In the genomic region with DNA sequence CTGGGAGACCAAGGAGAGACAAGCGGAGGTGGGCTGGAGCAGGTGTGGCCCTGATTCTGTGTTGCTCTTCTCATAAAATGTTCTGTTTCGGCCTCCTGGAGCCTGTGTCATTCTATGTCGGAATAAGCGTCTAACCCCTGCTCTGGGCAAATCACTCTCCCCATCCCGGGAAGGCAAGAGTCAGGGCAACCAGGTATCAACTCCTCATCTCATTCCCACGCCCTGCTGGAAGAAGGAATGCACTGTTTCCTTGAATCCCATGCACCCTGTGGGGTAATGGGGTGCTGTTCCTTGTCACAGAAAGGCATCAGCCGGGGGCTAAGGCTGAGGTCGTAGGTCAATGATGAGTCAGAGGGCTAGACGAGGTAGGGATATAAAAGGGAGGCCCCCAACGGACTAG, we compare ENCODE assay signal across 30 cellular contexts. TPM values are rescaled to one million over a fixed set of nuclear protein-coding genes. Genes with fewer than 3 reads are reported as not detected.
DNase-seq lines count a peak whose midpoint lies in the region; ATAC-seq and TF ChIP-seq lines count a peak whose summit lies in the region.
"Had no signal": no experiment of that assay in that cellular context is flagged by ENCODE, and none has a peak within 500 bp of the region (broad histone marks: within the 10 kb centered on the region; RNA-seq: fewer than 3 reads in every experiment).

No MANE protein-coding gene starts in this region.

- H3K36me3 Mint-ChIP-seq in endothelial cell (ENCODE audit: low read depth, unreplicated experiment): peaks cover 18% of the 10 kb centered on the region

- H4K20me1 ChIP-seq in OCI-LY7 (ENCODE audit: insufficient read depth, low read length): no peaks in the 10 kb centered on the region

- H3K27me3 ChIP-seq in right atrium auricular region (peaks cover 11 to 13% of the 10 kb centered on the region in 2 donors), psoas muscle (ENCODE audit: insufficient read depth in 3 of 3, low read length in 2 of 3) (peaks cover 0 to 47% (median 19%) of the 10 kb centered on the region in 3 donors), uterus (no peaks in the 10 kb centered on the region)

- peak overlapping the region; percentile 52 for H3K27ac Mint-ChIP-seq in endothelial cell (ENCODE audit: unreplicated experiment)
- H3K27ac Mint-ChIP-seq: activated naive CD4-positive, alpha-beta T cell treated with anti-CD3 and anti-CD28 coated beads, Interleukin-2, amount 50 U/mL, for 24 hours; activated T-helper 17 cell treated with anti-CD3 and anti-CD28 coated beads, Interleukin-2, amount 50 U/mL, for 72 hours; B cell; T-cell had no signal

- no peak overlapping the region for H2AFZ ChIP-seq in OCI-LY7 (ENCODE audit: low read length)

- H3K27ac ChIP-seq in right atrium auricular region: no peak overlapping the region
- H3K27ac ChIP-seq in psoas muscle: no peak overlapping the region
- peak overlapping the region; percentile 29 to 79 for H3K27ac ChIP-seq in uterus
- H3K27ac ChIP-seq in OCI-LY7 (ENCODE audit: low read depth, low read length, poor library complexity, severe bottlenecking): no peak overlapping the region
- H3K27ac ChIP-seq: upper lobe of left lung had no signal

- CTCF ChIA-PET in OCI-LY7 (lab: Charles Lee; ENCODE audit: unreplicated experiment): interaction anchor here (0.6 kb wide), 1 partner anchor 99 kb away, joined by 3 read pairs; no protein-coding TSS in a partner anchor

- peak overlapping the region; percentile 70 for H3K4me3 Mint-ChIP-seq in endothelial cell (ENCODE audit: unreplicated experiment)
- H3K4me3 Mint-ChIP-seq: activated naive CD4-positive, alpha-beta T cell treated with anti-CD3 and anti-CD28 coated beads, Interleukin-2, amount 50 U/mL, for 24 hours; activated T-helper 17 cell treated with anti-CD3 and anti-CD28 coated beads, Interleukin-2, amount 50 U/mL, for 72 hours; B cell; T-cell had no signal

- intact Hi-C loops in cardiac septum (cut with DNase I): no loop called here
- intact Hi-C loops in psoas muscle (cut with DNase I): no loop called here
- intact Hi-C loops in uterus (cut with DNase I; ENCODE audit: low total_unique reads): no loop called here
- intact Hi-C loops in OCI-LY7 (cut with micrococcal nuclease; ENCODE audit: unreplicated experiment): no loop called here

- peaks cover 11% of the 10 kb centered on the region for H3K36me3 ChIP-seq in right atrium auricular region
- H3K36me3 ChIP-seq in psoas muscle (ENCODE audit: insufficient read depth in 1 of 2, low read depth in 1 of 2): peaks cover under 1 to 16% of the 10 kb centered on the region in 2 donors
- H3K36me3 ChIP-seq in uterus: no peaks in the 10 kb centered on the region
- H3K36me3 ChIP-seq in OCI-LY7 (ENCODE audit: insufficient read depth, low read length): peaks cover 23% of the 10 kb centered on the region

- H3K9me3 Mint-ChIP-seq in endothelial cell (ENCODE audit: unreplicated experiment): no peaks in the 10 kb centered on the region
- H3K9me3 Mint-ChIP-seq: activated naive CD4-positive, alpha-beta T cell treated with anti-CD3 and anti-CD28 coated beads, Interleukin-2, amount 50 U/mL, for 24 hours; activated T-helper 17 cell treated with anti-CD3 and anti-CD28 coated beads, Interleukin-2, amount 50 U/mL, for 72 hours; T-cell had no signal

- no peak for TF ChIP-seq POLR2A in uterus (IDR thresholded peaks at IDR 0.05)

- H3K9me2 ChIP-seq in OCI-LY7 (ENCODE audit: insufficient read depth, low read length): no peaks in the 10 kb centered on the region

- BruUV-seq in OCI-LY7 (replicated peaks; lab: Mats Ljungman, UMichigan): no TSS peak

- no peak for ATAC-seq in psoas muscle
- no peak for ATAC-seq in HG03439 (IDR thresholded peaks at IDR 0.05; ENCODE audit: unreplicated experiment)
- ATAC-seq in HG03108 (IDR thresholded peaks at IDR 0.05; ENCODE audit: unreplicated experiment): no peak
- ATAC-seq: activated T-helper 17 cell treated with anti-CD3 and anti-CD28 coated beads, Interleukin-2, amount 50 U/mL, for 72 hours; Panc1; stimulated activated naive CD8-positive, alpha-beta T cell treated with anti-CD3 and anti-CD28 coated beads, Interleukin-15, Interleukin-2, amounts not matched to agents 100 U/mL and 50 U/mL, for 24 hours had no signal

- no peaks in the 10 kb centered on the region for H3K9me3 ChIP-seq in right atrium auricular region
- no peaks in the 10 kb centered on the region for H3K9me3 ChIP-seq in psoas muscle
- H3K9me3 ChIP-seq in uterus: no peaks in the 10 kb centered on the region
- H3K9me3 ChIP-seq in OCI-LY7 (ENCODE audit: low read length): no peaks in the 10 kb centered on the region
- H3K9me3 ChIP-seq: upper lobe of left lung had no signal

- DNase-seq in right atrium auricular region (ENCODE audit: low spot score): no peak
- no peak for DNase-seq in cardiac septum (ENCODE audit: low spot score)
- no peak for DNase-seq in endothelial cell (ENCODE audit: low spot score)
- DNase-seq in psoas muscle: no peak
- no peak for DNase-seq in uterus
- DNase-seq in OCI-LY7 (ENCODE audit: low spot score): no peak
- DNase-seq: activated CD4-positive, alpha-beta T cell treated with anti-CD3 and anti-CD28 coated beads, Interleukin-2, amount 50 U/mL, for 48 hours; activated CD8-positive, alpha-beta memory T cell treated with anti-CD3 and anti-CD28 coated beads, Interleukin-2, amount 50 U/mL, for 48 hours; anterior cingulate cortex; cerebellar nuclear complex; effector CD4-positive, alpha-beta T cell; GDM1; GOT3; KG1; NCI-H146; NCI-H510A; stimulated activated CD4-positive, alpha-beta T cell treated with anti-CD3 and anti-CD28 coated beads, Interleukin-12 subunit alpha, Interleukin-12 subunit beta, amount 100 ng/mL, for 4 hours; stimulated activated naive CD8-positive, alpha-beta T cell treated with anti-CD3 and anti-CD28 coated beads, Interleukin-15, Interleukin-2, amounts not matched to agents 100 U/mL and 50 U/mL, for 24 hours; T-cell had no signal

- H3K4me1 Mint-ChIP-seq in endothelial cell (ENCODE audit: unreplicated experiment): peaks cover 37% of the 10 kb centered on the region
- H3K4me1 Mint-ChIP-seq: activated T-helper 17 cell treated with anti-CD3 and anti-CD28 coated beads, Interleukin-2, amount 50 U/mL, for 72 hours had no signal

- TF ChIP-seq CTCF in right atrium auricular region (IDR thresholded peaks at IDR 0.05) (no peak), endothelial cell (IDR thresholded peaks at IDR 0.05; ENCODE audit: unreplicated experiment) (no peak), psoas muscle (IDR thresholded peaks at IDR 0.05) (no peak), uterus (IDR thresholded peaks at IDR 0.05) (no peak), OCI-LY7 (conservative IDR thresholded peaks at IDR 0.05; ENCODE audit: low read length) (no peak)

- no peak overlapping the region for H3K4me2 ChIP-seq in OCI-LY7 (ENCODE audit: low read length)

- POLR2A ChIA-PET in OCI-LY7 (lab: Charles Lee): no interaction called here

- WGBS in psoas muscle, 3 donors: 79 to 88% (median 83%) methylated on average over 10 of the region's 10 CpGs

- no peaks in the 10 kb centered on the region for H3K79me2 ChIP-seq in OCI-LY7 (ENCODE audit: insufficient read depth, low read depth, low read length)

- H3K4me3 ChIP-seq in right atrium auricular region (peak overlapping the region; percentile 13 to 25), psoas muscle (peak overlapping the region; percentile 53), uterus (peak overlapping the region; percentile 34 to 53), OCI-LY7 (ENCODE audit: low read depth, low read length, poor library complexity, severe bottlenecking) (no peak overlapping the region)

- H3K27me3 Mint-ChIP-seq in endothelial cell (ENCODE audit: unreplicated experiment): peaks cover 18% of the 10 kb centered on the region

- H3K4me1 ChIP-seq in right atrium auricular region (peaks cover 0 to 13% of the 10 kb centered on the region in 2 donors), psoas muscle (no peaks in the 10 kb centered on the region), uterus (peaks cover 0 to 8% of the 10 kb centered on the region in 2 donors), OCI-LY7 (ENCODE audit: insufficient read depth, low read length, poor library complexity, severe bottlenecking) (peaks cover 6% of the 10 kb centered on the region)

RNA-seq across cellular contexts. Expression of a gene that starts 2.6 kb away (rescaled TPM):
- total RNA-seq in right atrium auricular region (under 1 TPM in 1 of 2 donors, not detected in 1; 0.89 TPM), cardiac septum (not detected), endothelial cell (ENCODE audit: unreplicated experiment) (0.31 TPM), psoas muscle (under 1 TPM in 2 of 4 donors, not detected in 2; 0.15 to 0.26 TPM), uterus (under 1 TPM in 2 of 4 donors, not detected in 2; 0.21 to 0.30 TPM), OCI-LY7 (2022) (0.23 and 0.26 TPM in 2 replicates)
- polyA plus RNA-seq in psoas muscle: under 1 TPM; 0.04 to 0.51 (median 0.08) TPM
- total RNA-seq in OCI-LY7 (2014; rRNA removed; shearing (Covaris generic)): 0.22 and 0.85 TPM in 2 replicates
- total RNA-seq: activated T-helper 17 cell treated with anti-CD3 and anti-CD28 coated beads, Interleukin-2, amount 50 U/mL, for 72 hours; frontal cortex; HT1080; liver had no signal
- polyA plus RNA-seq: liver, neural cell had no signal

RNA-seq across cellular contexts. Expression of a gene that starts 5.1 kb away (rescaled TPM):
- total RNA-seq in right atrium auricular region (under 1 TPM in 1 of 2 donors, not detected in 1; 0.86 TPM), cardiac septum (0.51 TPM), endothelial cell (ENCODE audit: unreplicated experiment) (50.4 TPM), psoas muscle (under 1 TPM in 3 of 4 donors, not detected in 1; 0.27 to 0.42 (median 0.39) TPM), uterus (10 to 100 TPM in 3 of 4 donors, 1 to 10 TPM in 1; 5.0 to 15.4 (median 14.8) TPM), OCI-LY7 (2022) (0.30 TPM in 1 of 2 replicates, not detected in the other)
- polyA plus RNA-seq in psoas muscle: under 1 TPM; 0.19 to 0.70 (median 0.20) TPM
- total RNA-seq in OCI-LY7 (2014; rRNA removed; shearing (Covaris generic)): 3.6 TPM in 1 of 2 replicates, not detected in the other
- total RNA-seq: B cell, HT1080 had no signal

RNA-seq across cellular contexts. Expression of a gene that starts 10.2 kb away (rescaled TPM):
- total RNA-seq in right atrium auricular region: 100 to 1,000 TPM in 1 of 2 donors, 10 to 100 TPM in 1; 93.4 to 125 TPM
- 234 TPM for total RNA-seq in cardiac septum
- 199 TPM for total RNA-seq in endothelial cell (ENCODE audit: unreplicated experiment)
- total RNA-seq in psoas muscle: 100 to 1,000 TPM; 160 to 285 (median 188) TPM
- 100 to 1,000 TPM; 225 to 528 (median 317) TPM for polyA plus RNA-seq in psoas muscle
- total RNA-seq in uterus: 10 to 100 TPM; 59.2 to 67.6 (median 62.5) TPM
- total RNA-seq in OCI-LY7 (2014; rRNA removed; shearing (Covaris generic)): 73.9 and 92.7 TPM in 2 replicates
- 122 and 135 TPM in 2 replicates for total RNA-seq in OCI-LY7 (2022)

RNA-seq across cellular contexts. Expression of a gene that starts 10.3 kb away (rescaled TPM):
- 10 to 100 TPM; 11.7 to 21.7 TPM for total RNA-seq in right atrium auricular region
- 14.3 TPM for total RNA-seq in cardiac septum
- total RNA-seq in endothelial cell (ENCODE audit: unreplicated experiment): 12.1 TPM
- 10 to 100 TPM; 14.4 to 19.7 (median 17.2) TPM for total RNA-seq in psoas muscle
- 10 to 100 TPM; 12.0 to 23.1 (median 19.1) TPM for polyA plus RNA-seq in psoas muscle
- total RNA-seq in uterus: 10 to 100 TPM in 3 of 4 donors, 1 to 10 TPM in 1; 9.7 to 36.3 (median 18.5) TPM
- 25.2 and 25.8 TPM in 2 replicates for total RNA-seq in OCI-LY7 (2014; rRNA removed; shearing (Covaris generic))
- total RNA-seq in OCI-LY7 (2022): 18.4 and 18.6 TPM in 2 replicates

RNA-seq across cellular contexts. Expression of a gene that starts 23.7 kb away (rescaled TPM):
- total RNA-seq in right atrium auricular region (10 to 100 TPM; 26.9 to 50.1 TPM), cardiac septum (18.7 TPM), endothelial cell (ENCODE audit: unreplicated experiment) (34.9 TPM), psoas muscle (10 to 100 TPM; 20.9 to 37.8 (median 27.0) TPM), uterus (10 to 100 TPM; 28.5 to 74.4 (median 48.7) TPM), OCI-LY7 (2022) (27.6 TPM in 2 replicates)
- polyA plus RNA-seq in psoas muscle: 10 to 100 TPM; 34.5 to 40.3 (median 38.7) TPM
- total RNA-seq in OCI-LY7 (2014; rRNA removed; shearing (Covaris generic)): 52.6 and 62.8 TPM in 2 replicates

Comparison
In these comparisons a context has a peak if more than half of its experiments do, and no peak if none do; other contexts are left out.
1. H3K27ac ChIP-seq: peak in uterus (2 of 2); none in right atrium auricular region (0 of 2), psoas muscle (single experiment) and OCI-LY7 (single experiment).